Comparison of ENCODE assay signal across 9 cellular contexts in the genomic region with DNA sequence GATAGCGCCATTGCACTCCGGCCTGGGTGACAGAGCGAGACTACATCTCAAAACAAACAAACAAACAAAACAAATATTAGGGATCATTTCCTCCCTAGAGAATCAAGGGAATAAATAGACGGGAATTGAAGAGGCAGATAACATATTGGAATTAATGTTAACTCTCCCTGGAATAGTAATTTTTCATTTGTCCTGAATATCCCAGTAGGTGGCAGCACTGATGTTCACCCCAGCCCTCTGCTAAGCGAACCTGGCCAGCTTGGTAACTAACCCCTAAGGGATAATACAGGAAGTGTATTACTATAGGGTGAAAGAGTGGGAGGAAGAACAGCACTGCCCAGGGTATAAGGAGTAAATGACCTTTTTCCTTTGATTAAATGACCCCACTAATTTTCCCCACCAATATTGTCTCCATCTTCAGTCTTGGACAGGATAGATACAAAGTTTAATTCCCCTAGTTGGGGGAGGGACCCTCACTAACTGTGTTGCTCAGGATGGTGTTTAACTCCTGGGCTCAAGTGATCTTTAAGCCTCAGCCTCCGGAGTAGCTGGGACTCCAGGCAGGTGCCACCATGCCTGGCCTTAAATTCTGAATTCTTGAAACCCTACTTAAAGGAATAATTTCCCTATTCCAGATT. TPM values are rescaled to one million over a fixed set of nuclear protein-coding genes. Genes with fewer than 3 reads are reported as not detected.
DNase-seq lines count a peak whose midpoint lies in the region; ATAC-seq, FAIRE-seq and TF ChIP-seq lines count a peak whose summit lies in the region.
"Had no signal": no experiment of that assay in that cellular context is flagged by ENCODE, and none has a peak within 500 bp of the region (broad histone marks: within the 10 kb centered on the region; RNA-seq: fewer than 3 reads in every experiment).

No MANE protein-coding gene starts in this region.

- no peaks in the 10 kb centered on the region for H3K9me3 ChIP-seq in SJCRH30 (replicated peaks)
- no peaks in the 10 kb centered on the region for H3K9me3 ChIP-seq in endodermal cell (ENCODE audit: control insufficient read depth, low read length)

- DNase-seq in DMS53 (lab: John Stamatoyannopoulos, UW), result peak; percentile 74
- peak; percentile 45 to 67 for DNase-seq in SJCRH30
- DNase-seq in endodermal cell, result peak; percentile 71
- DNase-seq in natural killer cell, result no peak

- H3K27me3 Mint-ChIP-seq in endodermal cell (ENCODE audit: insufficient read depth), result no peaks in the 10 kb centered on the region
- peaks cover 0 to 3% of the 10 kb centered on the region in 2 donors for H3K27me3 Mint-ChIP-seq in natural killer cell (ENCODE audit: low read depth in 2 of 2)

- 57 to 71% methylated on average over 1 to 6 of the region's 6 CpGs for WGBS in endodermal cell (ENCODE audit: insufficient coverage in 1 of 2, insufficient read length in 1 of 2), 2 experiments

- H3K4me3 ChIP-seq in SJCRH30 (no peak overlapping the region), endodermal cell (ENCODE audit: low read length) (no peak overlapping the region)

- H3K36me3 Mint-ChIP-seq in endodermal cell (ENCODE audit: low read depth) (no peaks in the 10 kb centered on the region), natural killer cell (no peaks in the 10 kb centered on the region)
- H3K36me3 Mint-ChIP-seq: IgD-negative memory B cell had no signal

- H3K4me3 Mint-ChIP-seq in endodermal cell, result no peak overlapping the region
- no peak overlapping the region for H3K4me3 Mint-ChIP-seq in natural killer cell
- H3K4me3 Mint-ChIP-seq: IgD-negative memory B cell had no signal

- H3K27ac Mint-ChIP-seq in endodermal cell (no peak overlapping the region), natural killer cell (no peak overlapping the region)

- H3K27ac ChIP-seq in SJCRH30, result no peak overlapping the region
- H3K27ac ChIP-seq in endodermal cell (ENCODE audit: low read depth, low read length), result no peak overlapping the region

- FAIRE-seq in A204.1 (lab: Jason Lieb, UNC), result peak; percentile 32

- intact Hi-C loops in natural killer cell (cut with micrococcal nuclease), result loop anchor here (1.0 kb wide), 1 partner anchor 163 kb away; no protein-coding TSS in a partner anchor

- no peak overlapping the region for H3K9ac ChIP-seq in endodermal cell (ENCODE audit: extremely low read depth, low read length, poor library complexity, severe bottlenecking)

- no peaks in the 10 kb centered on the region for H3K4me1 ChIP-seq in SJCRH30
- no peaks in the 10 kb centered on the region for H3K4me1 ChIP-seq in endodermal cell (ENCODE audit: control insufficient read depth, insufficient read depth, low read length)

- TF ChIP-seq CTCF in endodermal cell (conservative IDR thresholded peaks at IDR 0.05), result peak; percentile 98
- peak; percentile 59 for TF ChIP-seq CTCF in natural killer cell (IDR thresholded peaks at IDR 0.05)

- H3K27me3 ChIP-seq in SJCRH30, result no peaks in the 10 kb centered on the region
- no peaks in the 10 kb centered on the region for H3K27me3 ChIP-seq in endodermal cell (ENCODE audit: control insufficient read depth, insufficient read depth, low read length, poor library complexity, severe bottlenecking)

- no peaks in the 10 kb centered on the region for H3K9me3 Mint-ChIP-seq in endodermal cell
- H3K9me3 Mint-ChIP-seq in natural killer cell, result no peaks in the 10 kb centered on the region
- H3K9me3 Mint-ChIP-seq: IgD-negative memory B cell had no signal

- H3K4me1 Mint-ChIP-seq in endodermal cell (peaks cover 33% of the 10 kb centered on the region), natural killer cell (peaks cover 0 to 9% of the 10 kb centered on the region in 2 donors)

- ATAC-seq in HG03565 (IDR thresholded peaks at IDR 0.05; ENCODE audit: unreplicated experiment) (peak; percentile 67), natural killer cell (peak; percentile 75 to 84 (median 78)), HG02840 (IDR thresholded peaks at IDR 0.05; ENCODE audit: low FRiP score, unreplicated experiment) (no peak), GM18502 (IDR thresholded peaks at IDR 0.05; ENCODE audit: poor library complexity, unreplicated experiment) (no peak)

- H3K36me3 ChIP-seq in SJCRH30 (no peaks in the 10 kb centered on the region), endodermal cell (ENCODE audit: control insufficient read depth, insufficient read depth, low read length) (no peaks in the 10 kb centered on the region)

RNA-seq across cellular contexts. Expression of a gene that starts 40.5 kb away (rescaled TPM):
- total RNA-seq in SJCRH30 (2014; rRNA removed; shearing (Covaris generic)), result 0.04 TPM in 1 of 2 replicates, not detected in the other
- 10 to 100 TPM; 35.9 to 70.9 TPM for total RNA-seq in endodermal cell
- 0.50 TPM for polyA plus RNA-seq in endodermal cell (2013, experiment 1 of 2)
- 0.54 TPM for polyA plus RNA-seq in endodermal cell (2013, experiment 2 of 2)
- total RNA-seq in natural killer cell, result 1 to 10 TPM in 1 of 3 donors, under 1 TPM in 2; 0.12 to 7.9 (median 0.25) TPM
- polyA plus RNA-seq: IgD-negative memory B cell had no signal

RNA-seq across cellular contexts. Expression of a gene that starts 43.0 kb away (rescaled TPM):
- total RNA-seq in SJCRH30 (2014; rRNA removed; shearing (Covaris generic)), result 0.05 TPM in 1 of 2 replicates, not detected in the other
- 10 to 100 TPM in 1 of 2 donors, 1 to 10 TPM in 1; 6.1 to 79.5 TPM for total RNA-seq in endodermal cell
- polyA plus RNA-seq in endodermal cell (2013, experiment 1 of 2), result 12.9 TPM
- 3.3 TPM for polyA plus RNA-seq in endodermal cell (2013, experiment 2 of 2)
- total RNA-seq in natural killer cell, result not detected
- polyA plus RNA-seq: IgD-negative memory B cell had no signal

Comparison
In these comparisons a context has a peak if more than half of its experiments do, and no peak if none do; other contexts are left out.
1. ATAC-seq: peak in HG03565 (single experiment) and natural killer cell (3 of 3); none in HG02840 (single experiment) and GM18502 (single experiment).
2. RNA of a gene that starts 40.5 kb away (total RNA-seq): 35.9 to 70.9 TPM in endodermal cell; 0.12 to 7.9 TPM in natural killer cell and 0.04 TPM in SJCRH30; every median in the first group is over 4 times any median in the second.